ENCODE assay signal across 22 cellular contexts in genomic region chr10:25023278-25023677, GRCh38. TPM values are rescaled to one million over a fixed set of nuclear protein-coding genes. Genes with fewer than 3 reads are reported as not detected.
DNase-seq lines count a peak whose midpoint lies in the region; ATAC-seq and TF ChIP-seq lines count a peak whose summit lies in the region.
"Had no signal": no experiment of that assay in that cellular context is flagged by ENCODE, and none has a peak within 500 bp of the region (broad histone marks: within the 10 kb centered on the region; RNA-seq: fewer than 3 reads in every experiment).

No MANE protein-coding gene starts in this region.

- TF ChIP-seq CTCF in osteocyte (IDR thresholded peaks at IDR 0.05), result no peak

- H3K4me3 Mint-ChIP-seq in osteocyte (ENCODE audit: unreplicated experiment), result no peak overlapping the region
- H3K4me3 Mint-ChIP-seq: CD4-positive, CD25-positive, alpha-beta regulatory T cell; GM23338 had no signal

- H3K9me3 Mint-ChIP-seq in osteocyte (ENCODE audit: unreplicated experiment), result no peaks in the 10 kb centered on the region
- H3K9me3 Mint-ChIP-seq: CD4-positive, CD25-positive, alpha-beta regulatory T cell; GM23338 had no signal

- peaks cover 58% of the 10 kb centered on the region for H3K4me1 Mint-ChIP-seq in osteocyte (ENCODE audit: unreplicated experiment)
- H3K4me1 Mint-ChIP-seq: GM23338 had no signal

- peak overlapping the region; percentile 57 for H3K27ac Mint-ChIP-seq in osteocyte (ENCODE audit: unreplicated experiment)
- H3K27ac Mint-ChIP-seq: CD4-positive, CD25-positive, alpha-beta regulatory T cell; GM23338 had no signal

- intact Hi-C loops in Right ventricle myocardium superior (cut with DNase I), result no loop called here
- intact Hi-C loops in cardiac septum (cut with DNase I), result no loop called here

- no peaks in the 10 kb centered on the region for H3K27me3 Mint-ChIP-seq in osteocyte (ENCODE audit: unreplicated experiment)
- H3K27me3 Mint-ChIP-seq: CD4-positive, CD25-positive, alpha-beta regulatory T cell had no signal

- ATAC-seq in Right ventricle myocardium superior (ENCODE audit: poor library complexity), result peak; percentile 34
- ATAC-seq: GM23338, HCT116 had no signal

- no peaks in the 10 kb centered on the region for H3K36me3 Mint-ChIP-seq in osteocyte (ENCODE audit: unreplicated experiment)

- DNase-seq in Right ventricle myocardium superior, result no peak
- no peak for DNase-seq in cardiac septum (ENCODE audit: low spot score)
- peak; percentile 41 to 47 for DNase-seq in Kasumi-1 (lab: John Stamatoyannopoulos, UW)
- DNase-seq in dermis microvascular lymphatic vessel endothelial cell (ENCODE audit: low read depth in 2 of 2), result peak; percentile 92 to 95
- DNase-seq in osteocyte (ENCODE audit: extremely low spot score, unreplicated experiment), result no peak
- DNase-seq in stimulated activated CD4-positive, alpha-beta T cell treated with anti-CD3 and anti-CD28 coated beads, Interleukin-4, amount 100 ng/mL, for 24 hours, result no peak
- DNase-seq in effector CD8-positive, alpha-beta T cell (lab: John Stamatoyannopoulos, UW), result no peak
- DNase-seq in stimulated activated CD4-positive, alpha-beta T cell treated with anti-CD3 and anti-CD28 coated beads, Interleukin-12 subunit alpha, Interleukin-12 subunit beta, amount 100 ng/mL, for 4 hours, result no peak
- DNase-seq: 8988T; CD4-positive, CD25-positive, alpha-beta regulatory T cell; COR-L47; DMS 273 treated with DMSO at 0.1 percent for 48 hours; GDM1; MV-4-11; NCI-H1417 treated with DMSO at 0.1 percent for 48 hours; NCI-H187 treated with DMSO at 0.1 percent for 48 hours; NCI-H510A treated with DMSO at 0.1 percent for 48 hours; NCI-H82; SIG-M5 had no signal

RNA-seq across cellular contexts. Expression of gene THNSL1, which starts 6.9 kb away (rescaled TPM):
- total RNA-seq in Right ventricle myocardium superior (6.8 TPM), cardiac septum (4.3 TPM), dermis microvascular lymphatic vessel endothelial cell (1.9 and 2.8 TPM in 2 replicates), osteocyte (4.4 and 5.0 TPM in 2 replicates)

RNA-seq across cellular contexts. Expression of gene ENKUR, which starts 7.3 kb away (rescaled TPM):
- total RNA-seq in Right ventricle myocardium superior (not detected), cardiac septum (not detected), dermis microvascular lymphatic vessel endothelial cell (0.38 and 0.51 TPM in 2 replicates), osteocyte (0.62 and 1.6 TPM in 2 replicates)
- total RNA-seq: Daoy, GM23338 had no signal

Comparison
In these comparisons a context has a peak if more than half of its experiments do, and no peak if none do; other contexts are left out.
1. DNase-seq: peak in Kasumi-1 (2 of 2) and dermis microvascular lymphatic vessel endothelial cell (2 of 2); none in Right ventricle myocardium superior (single experiment), cardiac septum (single experiment), osteocyte (single experiment), stimulated activated CD4-positive, alpha-beta T cell treated with anti-CD3 and anti-CD28 coated beads, Interleukin-4, amount 100 ng/mL, for 24 hours (single experiment), effector CD8-positive, alpha-beta T cell (single experiment) and stimulated activated CD4-positive, alpha-beta T cell treated with anti-CD3 and anti-CD28 coated beads, Interleukin-12 subunit alpha, Interleukin-12 subunit beta, amount 100 ng/mL, for 4 hours (single experiment).